1 cellular context compared by ENCODE assay signal in the genomic region with DNA sequence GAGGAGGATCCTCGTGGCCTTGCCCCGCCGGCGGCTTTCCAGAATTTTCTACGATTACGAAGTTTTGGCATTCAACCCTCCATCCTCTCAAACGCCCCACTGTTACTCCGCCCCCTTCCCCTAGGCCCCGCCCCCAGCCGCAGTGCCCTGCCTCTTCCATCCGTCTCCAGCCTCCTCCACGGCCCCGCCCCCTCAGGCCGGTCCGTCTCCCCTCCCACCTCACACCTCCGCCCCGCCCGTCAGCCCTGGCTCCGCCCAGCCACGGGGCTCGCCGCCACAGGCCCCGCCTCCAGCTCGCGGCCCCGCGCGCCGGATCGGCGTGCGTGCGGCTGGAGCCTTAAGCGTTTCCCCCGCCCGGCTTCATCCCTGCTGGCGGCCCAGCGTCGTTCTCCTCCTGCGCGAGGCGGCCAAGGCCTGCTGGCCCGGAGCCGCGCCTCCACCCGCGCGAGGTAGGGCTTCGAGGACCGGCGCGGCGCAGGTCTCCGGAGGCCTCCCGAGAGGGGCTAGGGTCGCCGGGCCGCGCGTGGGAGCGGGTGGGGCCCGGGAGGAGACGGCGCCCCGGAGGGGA.
TF ChIP-seq lines count a peak whose summit lies in the region.

A gene with protein sequence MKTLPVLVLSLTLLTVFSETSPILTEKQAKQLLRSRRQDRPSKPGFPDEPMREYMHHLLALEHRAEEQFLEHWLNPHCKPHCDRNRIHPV (minus strand): TSS at position 109 of the 568 bp plus-strand sequence. CDS start 18,110 bp downstream, outside the sequence.
A gene (plus strand): TSS at position 340 of the 568 bp plus-strand sequence. CDS start 645 bp downstream, outside the sequence.

TF ChIP-seq in HepG2, 621 proteins besides CTCF, POLR2A, EP300 and RAD21 (continued from another document and continues in another):
- TF ChIP-seq, protein P1, sequence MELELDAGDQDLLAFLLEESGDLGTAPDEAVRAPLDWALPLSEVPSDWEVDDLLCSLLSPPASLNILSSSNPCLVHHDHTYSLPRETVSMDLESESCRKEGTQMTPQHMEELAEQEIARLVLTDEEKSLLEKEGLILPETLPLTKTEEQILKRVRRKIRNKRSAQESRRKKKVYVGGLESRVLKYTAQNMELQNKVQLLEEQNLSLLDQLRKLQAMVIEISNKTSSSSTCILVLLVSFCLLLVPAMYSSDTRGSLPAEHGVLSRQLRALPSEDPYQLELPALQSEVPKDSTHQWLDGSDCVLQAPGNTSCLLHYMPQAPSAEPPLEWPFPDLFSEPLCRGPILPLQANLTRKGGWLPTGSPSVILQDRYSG (CRISPR knock-in tag; IDR thresholded peaks at IDR 0.05), result peak; percentile 83
- TF ChIP-seq ZNF264 (CRISPR knock-in tag; IDR thresholded peaks at IDR 0.05), result no peak
- TF ChIP-seq, protein P2, sequence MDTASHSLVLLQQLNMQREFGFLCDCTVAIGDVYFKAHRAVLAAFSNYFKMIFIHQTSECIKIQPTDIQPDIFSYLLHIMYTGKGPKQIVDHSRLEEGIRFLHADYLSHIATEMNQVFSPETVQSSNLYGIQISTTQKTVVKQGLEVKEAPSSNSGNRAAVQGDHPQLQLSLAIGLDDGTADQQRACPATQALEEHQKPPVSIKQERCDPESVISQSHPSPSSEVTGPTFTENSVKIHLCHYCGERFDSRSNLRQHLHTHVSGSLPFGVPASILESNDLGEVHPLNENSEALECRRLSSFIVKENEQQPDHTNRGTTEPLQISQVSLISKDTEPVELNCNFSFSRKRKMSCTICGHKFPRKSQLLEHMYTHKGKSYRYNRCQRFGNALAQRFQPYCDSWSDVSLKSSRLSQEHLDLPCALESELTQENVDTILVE (CRISPR knock-in tag; IDR thresholded peaks at IDR 0.05), result no peak
- TF ChIP-seq ZNF432 (CRISPR knock-in tag; IDR thresholded peaks at IDR 0.05; ENCODE audit: borderline replicate concordance), result no peak
- TF ChIP-seq, protein P3, sequence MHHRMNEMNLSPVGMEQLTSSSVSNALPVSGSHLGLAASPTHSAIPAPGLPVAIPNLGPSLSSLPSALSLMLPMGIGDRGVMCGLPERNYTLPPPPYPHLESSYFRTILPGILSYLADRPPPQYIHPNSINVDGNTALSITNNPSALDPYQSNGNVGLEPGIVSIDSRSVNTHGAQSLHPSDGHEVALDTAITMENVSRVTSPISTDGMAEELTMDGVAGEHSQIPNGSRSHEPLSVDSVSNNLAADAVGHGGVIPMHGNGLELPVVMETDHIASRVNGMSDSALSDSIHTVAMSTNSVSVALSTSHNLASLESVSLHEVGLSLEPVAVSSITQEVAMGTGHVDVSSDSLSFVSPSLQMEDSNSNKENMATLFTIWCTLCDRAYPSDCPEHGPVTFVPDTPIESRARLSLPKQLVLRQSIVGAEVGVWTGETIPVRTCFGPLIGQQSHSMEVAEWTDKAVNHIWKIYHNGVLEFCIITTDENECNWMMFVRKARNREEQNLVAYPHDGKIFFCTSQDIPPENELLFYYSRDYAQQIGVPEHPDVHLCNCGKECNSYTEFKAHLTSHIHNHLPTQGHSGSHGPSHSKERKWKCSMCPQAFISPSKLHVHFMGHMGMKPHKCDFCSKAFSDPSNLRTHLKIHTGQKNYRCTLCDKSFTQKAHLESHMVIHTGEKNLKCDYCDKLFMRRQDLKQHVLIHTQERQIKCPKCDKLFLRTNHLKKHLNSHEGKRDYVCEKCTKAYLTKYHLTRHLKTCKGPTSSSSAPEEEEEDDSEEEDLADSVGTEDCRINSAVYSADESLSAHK (CRISPR knock-in tag; IDR thresholded peaks at IDR 0.05; ENCODE audit: borderline replicate concordance), result no peak; the same call in 1 of the 2 replicates
- TF ChIP-seq, protein P4, sequence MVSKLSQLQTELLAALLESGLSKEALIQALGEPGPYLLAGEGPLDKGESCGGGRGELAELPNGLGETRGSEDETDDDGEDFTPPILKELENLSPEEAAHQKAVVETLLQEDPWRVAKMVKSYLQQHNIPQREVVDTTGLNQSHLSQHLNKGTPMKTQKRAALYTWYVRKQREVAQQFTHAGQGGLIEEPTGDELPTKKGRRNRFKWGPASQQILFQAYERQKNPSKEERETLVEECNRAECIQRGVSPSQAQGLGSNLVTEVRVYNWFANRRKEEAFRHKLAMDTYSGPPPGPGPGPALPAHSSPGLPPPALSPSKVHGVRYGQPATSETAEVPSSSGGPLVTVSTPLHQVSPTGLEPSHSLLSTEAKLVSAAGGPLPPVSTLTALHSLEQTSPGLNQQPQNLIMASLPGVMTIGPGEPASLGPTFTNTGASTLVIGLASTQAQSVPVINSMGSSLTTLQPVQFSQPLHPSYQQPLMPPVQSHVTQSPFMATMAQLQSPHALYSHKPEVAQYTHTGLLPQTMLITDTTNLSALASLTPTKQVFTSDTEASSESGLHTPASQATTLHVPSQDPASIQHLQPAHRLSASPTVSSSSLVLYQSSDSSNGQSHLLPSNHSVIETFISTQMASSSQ (IDR thresholded peaks at IDR 0.05; ENCODE audit: low read depth), result no peak
- TF ChIP-seq, protein P4 (CRISPR knock-in tag; IDR thresholded peaks at IDR 0.05; ENCODE audit: borderline replicate concordance), result peak; percentile 57
- no peak for TF ChIP-seq SUZ12 (IDR thresholded peaks at IDR 0.05; ENCODE audit: low read depth, low read length)
- no peak for TF ChIP-seq TCF7L2 (IDR thresholded peaks at IDR 0.05; ENCODE audit: low read depth, low read length)
- no peak for TF ChIP-seq ZNF510 (CRISPR knock-in tag; IDR thresholded peaks at IDR 0.05; ENCODE audit: low read depth)
- TF ChIP-seq, protein P5, sequence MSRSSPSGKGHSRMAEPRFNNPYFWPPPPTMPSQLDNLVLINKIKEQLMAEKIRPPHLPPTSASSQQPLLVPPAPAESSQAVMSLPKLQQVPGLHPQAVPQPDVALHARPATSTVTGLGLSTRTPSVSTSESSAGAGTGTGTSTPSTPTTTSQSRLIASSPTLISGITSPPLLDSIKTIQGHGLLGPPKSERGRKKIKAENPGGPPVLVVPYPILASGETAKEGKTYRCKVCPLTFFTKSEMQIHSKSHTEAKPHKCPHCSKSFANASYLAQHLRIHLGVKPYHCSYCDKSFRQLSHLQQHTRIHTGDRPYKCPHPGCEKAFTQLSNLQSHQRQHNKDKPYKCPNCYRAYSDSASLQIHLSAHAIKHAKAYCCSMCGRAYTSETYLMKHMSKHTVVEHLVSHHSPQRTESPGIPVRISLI (CRISPR knock-in tag; IDR thresholded peaks at IDR 0.05; ENCODE audit: borderline replicate concordance), result no peak; the same call in 1 of the 2 replicates
- TF ChIP-seq THAP11 (CRISPR knock-in tag; IDR thresholded peaks at IDR 0.05), result no peak
- TF ChIP-seq HHEX (CRISPR knock-in tag; IDR thresholded peaks at IDR 0.05), result no peak
- no peak for TF ChIP-seq ZNF790 (CRISPR knock-in tag; IDR thresholded peaks at IDR 0.05; ENCODE audit: borderline replicate concordance)
- no peak for TF ChIP-seq TEAD2 (CRISPR knock-in tag; IDR thresholded peaks at IDR 0.05)
- TF ChIP-seq SATB2 (CRISPR knock-in tag; IDR thresholded peaks at IDR 0.05), result no peak
- TF ChIP-seq U2AF1 (optimal IDR thresholded peaks at IDR 0.05; ENCODE audit: low read depth, low read length), result no peak
- TF ChIP-seq JDP2 (CRISPR knock-in tag; IDR thresholded peaks at IDR 0.05; ENCODE audit: borderline replicate concordance), result no peak; the same call in 1 of the 2 replicates
- peak; percentile 71 for TF ChIP-seq SP5 (CRISPR knock-in tag; IDR thresholded peaks at IDR 0.05; ENCODE audit: borderline replicate concordance, low read depth)
- no peak for TF ChIP-seq ZMYM2 (CRISPR knock-in tag; IDR thresholded peaks at IDR 0.05)
- no peak; the same call in 1 of the 2 replicates for TF ChIP-seq RFXAP (CRISPR knock-in tag; IDR thresholded peaks at IDR 0.05; ENCODE audit: borderline replicate concordance)
- TF ChIP-seq, protein P6, sequence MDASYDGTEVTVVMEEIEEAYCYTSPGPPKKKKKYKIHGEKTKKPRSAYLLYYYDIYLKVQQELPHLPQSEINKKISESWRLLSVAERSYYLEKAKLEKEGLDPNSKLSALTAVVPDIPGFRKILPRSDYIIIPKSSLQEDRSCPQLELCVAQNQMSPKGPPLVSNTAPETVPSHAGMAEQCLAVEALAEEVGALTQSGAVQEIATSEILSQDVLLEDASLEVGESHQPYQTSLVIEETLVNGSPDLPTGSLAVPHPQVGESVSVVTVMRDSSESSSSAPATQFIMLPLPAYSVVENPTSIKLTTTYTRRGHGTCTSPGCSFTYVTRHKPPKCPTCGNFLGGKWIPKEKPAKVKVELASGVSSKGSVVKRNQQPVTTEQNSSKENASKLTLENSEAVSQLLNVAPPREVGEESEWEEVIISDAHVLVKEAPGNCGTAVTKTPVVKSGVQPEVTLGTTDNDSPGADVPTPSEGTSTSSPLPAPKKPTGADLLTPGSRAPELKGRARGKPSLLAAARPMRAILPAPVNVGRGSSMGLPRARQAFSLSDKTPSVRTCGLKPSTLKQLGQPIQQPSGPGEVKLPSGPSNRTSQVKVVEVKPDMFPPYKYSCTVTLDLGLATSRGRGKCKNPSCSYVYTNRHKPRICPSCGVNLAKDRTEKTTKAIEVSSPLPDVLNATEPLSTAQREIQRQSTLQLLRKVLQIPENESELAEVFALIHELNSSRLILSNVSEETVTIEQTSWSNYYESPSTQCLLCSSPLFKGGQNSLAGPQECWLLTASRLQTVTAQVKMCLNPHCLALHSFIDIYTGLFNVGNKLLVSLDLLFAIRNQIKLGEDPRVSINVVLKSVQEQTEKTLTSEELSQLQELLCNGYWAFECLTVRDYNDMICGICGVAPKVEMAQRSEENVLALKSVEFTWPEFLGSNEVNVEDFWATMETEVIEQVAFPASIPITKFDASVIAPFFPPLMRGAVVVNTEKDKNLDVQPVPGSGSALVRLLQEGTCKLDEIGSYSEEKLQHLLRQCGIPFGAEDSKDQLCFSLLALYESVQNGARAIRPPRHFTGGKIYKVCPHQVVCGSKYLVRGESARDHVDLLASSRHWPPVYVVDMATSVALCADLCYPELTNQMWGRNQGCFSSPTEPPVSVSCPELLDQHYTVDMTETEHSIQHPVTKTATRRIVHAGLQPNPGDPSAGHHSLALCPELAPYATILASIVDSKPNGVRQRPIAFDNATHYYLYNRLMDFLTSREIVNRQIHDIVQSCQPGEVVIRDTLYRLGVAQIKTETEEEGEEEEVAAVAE (CRISPR knock-in tag; IDR thresholded peaks at IDR 0.05; ENCODE audit: borderline replicate concordance), result no peak
- no peak for TF ChIP-seq PAF1 (CRISPR knock-in tag; IDR thresholded peaks at IDR 0.05)
- TF ChIP-seq SMAD3 (CRISPR knock-in tag; IDR thresholded peaks at IDR 0.05), result no peak
- no peak for TF ChIP-seq ZNF367 (CRISPR knock-in tag; IDR thresholded peaks at IDR 0.05; ENCODE audit: borderline replicate concordance)
- no peak; the same call in 1 of the 2 replicates for TF ChIP-seq ZNF33B (CRISPR knock-in tag; IDR thresholded peaks at IDR 0.05)
- peak; percentile 71 for TF ChIP-seq ZNF160 (CRISPR knock-in tag; IDR thresholded peaks at IDR 0.05)
- TF ChIP-seq, protein P7, sequence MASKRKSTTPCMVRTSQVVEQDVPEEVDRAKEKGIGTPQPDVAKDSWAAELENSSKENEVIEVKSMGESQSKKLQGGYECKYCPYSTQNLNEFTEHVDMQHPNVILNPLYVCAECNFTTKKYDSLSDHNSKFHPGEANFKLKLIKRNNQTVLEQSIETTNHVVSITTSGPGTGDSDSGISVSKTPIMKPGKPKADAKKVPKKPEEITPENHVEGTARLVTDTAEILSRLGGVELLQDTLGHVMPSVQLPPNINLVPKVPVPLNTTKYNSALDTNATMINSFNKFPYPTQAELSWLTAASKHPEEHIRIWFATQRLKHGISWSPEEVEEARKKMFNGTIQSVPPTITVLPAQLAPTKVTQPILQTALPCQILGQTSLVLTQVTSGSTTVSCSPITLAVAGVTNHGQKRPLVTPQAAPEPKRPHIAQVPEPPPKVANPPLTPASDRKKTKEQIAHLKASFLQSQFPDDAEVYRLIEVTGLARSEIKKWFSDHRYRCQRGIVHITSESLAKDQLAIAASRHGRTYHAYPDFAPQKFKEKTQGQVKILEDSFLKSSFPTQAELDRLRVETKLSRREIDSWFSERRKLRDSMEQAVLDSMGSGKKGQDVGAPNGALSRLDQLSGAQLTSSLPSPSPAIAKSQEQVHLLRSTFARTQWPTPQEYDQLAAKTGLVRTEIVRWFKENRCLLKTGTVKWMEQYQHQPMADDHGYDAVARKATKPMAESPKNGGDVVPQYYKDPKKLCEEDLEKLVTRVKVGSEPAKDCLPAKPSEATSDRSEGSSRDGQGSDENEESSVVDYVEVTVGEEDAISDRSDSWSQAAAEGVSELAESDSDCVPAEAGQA (IDR thresholded peaks at IDR 0.05; ENCODE audit: low read depth), result no peak
- TF ChIP-seq, protein P7 (CRISPR knock-in tag; IDR thresholded peaks at IDR 0.05; ENCODE audit: borderline replicate concordance), result peak; percentile 48; the same call in 1 of the 2 replicates
- TF ChIP-seq DNMT1 (CRISPR knock-in tag; IDR thresholded peaks at IDR 0.05), result 0 out of 2 replicates have a peak, but pooled peaks have one; percentile 34
